ENCODE assay signal across 24 cellular contexts in the genomic region with DNA sequence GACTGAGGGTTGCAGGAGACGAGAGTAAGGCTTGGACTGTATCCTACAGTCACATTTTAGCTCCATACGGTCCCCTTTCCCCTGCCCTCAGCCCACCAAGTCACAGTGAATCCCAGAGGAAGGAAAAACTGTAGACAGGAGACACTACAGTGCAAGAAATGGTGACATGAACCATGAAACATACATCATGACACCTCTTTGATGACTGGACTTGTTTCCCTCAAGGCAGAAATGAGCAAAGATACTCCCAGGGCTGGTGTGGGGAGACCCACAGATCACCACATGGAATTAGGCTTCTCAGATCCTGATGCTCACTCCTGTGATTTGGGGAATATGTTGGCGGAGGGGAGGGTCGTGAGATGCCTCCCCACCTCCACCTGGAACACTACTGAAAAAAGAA. TPM values are rescaled to one million over a fixed set of nuclear protein-coding genes. Genes with fewer than 3 reads are reported as not detected.
"Had no signal": no experiment of that assay in that cellular context is flagged by ENCODE, and none has a peak within 500 bp of the region (broad histone marks: within the 10 kb centered on the region; RNA-seq: fewer than 3 reads in every experiment).

No MANE protein-coding gene starts in this region.

- H3K9me3 Mint-ChIP-seq: activated naive CD4-positive, alpha-beta T cell treated with anti-CD3 and anti-CD28 coated beads for 36 hours; activated T-cell treated with anti-CD3 and anti-CD28 coated beads, Interleukin-2, amount 50 U/mL, for 4 hours; central memory CD8-positive, alpha-beta T cell had no signal

- H3K27me3 Mint-ChIP-seq: activated CD4-positive, alpha-beta T cell treated with anti-CD3 and anti-CD28 coated beads for 36 hours; activated naive CD8-positive, alpha-beta T cell; central memory CD8-positive, alpha-beta T cell had no signal

- H3K36me3 Mint-ChIP-seq: activated naive CD8-positive, alpha-beta T cell; brain had no signal

- H3K27ac Mint-ChIP-seq: activated CD4-positive, alpha-beta T cell treated with anti-CD3 and anti-CD28 coated beads for 36 hours; activated naive CD4-positive, alpha-beta T cell treated with anti-CD3 and anti-CD28 coated beads for 36 hours had no signal

- H3K4me2 ChIP-seq: KMS-11 had no signal

- H3K36me3 ChIP-seq: WERI-Rb-1 had no signal

- DNase-seq: activated CD4-positive, alpha-beta T cell treated with anti-CD3 and anti-CD28 coated beads for 36 hours; activated CD8-positive, alpha-beta T cell treated with anti-CD3 and anti-CD28 coated beads, Interleukin-2, amount 10 ng/mL, durations not matched to agents 7 days and 5 days; activated gamma-delta T cell; activated naive CD4-positive, alpha-beta T cell treated with anti-CD3 and anti-CD28 coated beads for 36 hours; activated T-cell treated with anti-CD3 and anti-CD28 coated beads, Interleukin-2, amount 50 U/mL, for 4 hours; amygdala; NCI-H1092; NCI-H1417 treated with DMSO at 0.1 percent for 48 hours; NCI-H1694; NCI-H2029; NCI-H2107; NCI-H2171 treated with DMSO at 0.1 percent for 48 hours; NCI-H345; NCI-H510A treated with DMSO at 0.1 percent for 48 hours; SHP77 treated with DMSO at 0.1 percent for 48 hours; T-helper 2 cell; WERI-Rb-1 had no signal

- ATAC-seq: activated CD4-positive, alpha-beta T cell treated with anti-CD3 and anti-CD28 coated beads for 36 hours had no signal

- H3K4me3 Mint-ChIP-seq: activated CD4-positive, alpha-beta T cell treated with anti-CD3 and anti-CD28 coated beads for 36 hours; activated naive CD4-positive, alpha-beta T cell treated with anti-CD3 and anti-CD28 coated beads for 36 hours; activated T-cell treated with anti-CD3 and anti-CD28 coated beads, Interleukin-2, amount 50 U/mL, for 4 hours; brain had no signal

- H3K27ac ChIP-seq: KMS-11, WERI-Rb-1 had no signal

- H3K9ac ChIP-seq: KMS-11 had no signal

RNA-seq across cellular contexts. Expression of gene SPP2, which starts 48.2 kb away (rescaled TPM):
- total RNA-seq: activated CD4-positive, alpha-beta T cell treated with anti-CD3 and anti-CD28 coated beads for 36 hours; activated CD8-positive, alpha-beta T cell treated with anti-CD3 and anti-CD28 coated beads, Interleukin-2, amount 10 ng/mL, durations not matched to agents 7 days and 5 days; activated naive CD4-positive, alpha-beta T cell treated with anti-CD3 and anti-CD28 coated beads for 36 hours; activated T-cell treated with anti-CD3 and anti-CD28 coated beads, Interleukin-2, amount 50 U/mL, for 4 hours; astrocyte; MCF 10A; SK-MEL-5 had no signal
